1 cellular context compared by ENCODE assay signal in genomic region chr1:33612877-33613487, GRCh38.
TF ChIP-seq lines count a peak whose summit lies in the region.

No MANE protein-coding gene starts in this region.

TF ChIP-seq in WTC11, 78 proteins besides CTCF, POLR2A, EP300 and RAD21 (continued from another document):
- no peak for TF ChIP-seq AFF4 (CRISPR knock-in tag; IDR thresholded peaks at IDR 0.05; ENCODE audit: borderline replicate concordance)
